Comparison of ENCODE assay signal across 20 cellular contexts in genomic region chr21:44774972-44775371, GRCh38.
"Had no signal": no experiment of that assay in that cellular context is flagged by ENCODE, and none has a peak within 500 bp of the region (broad histone marks: within the 10 kb centered on the region; RNA-seq: fewer than 3 reads in every experiment).

No MANE protein-coding gene starts in this region.

- H3K27ac ChIP-seq: adrenal gland, ascending aorta, colonic mucosa, esophagus squamous epithelium, gastroesophageal sphincter, heart left ventricle, spleen, thyroid gland had no signal

- H3K4me3 ChIP-seq: adrenal gland, ascending aorta, colonic mucosa, esophagus squamous epithelium, gastroesophageal sphincter, heart left ventricle, spleen, thyroid gland had no signal

- H3K27ac Mint-ChIP-seq: activated naive CD8-positive, alpha-beta T cell; activated T-helper 2 cell treated with anti-CD3 and anti-CD28 coated beads, Interferon-gamma antibody, Interleukin-2, Interleukin-4, amounts not matched to agents 10 μg/mL and 5 μg/mL and 100 μg/mL, durations not matched to agents 14 hours and 24 hours and 36 hours had no signal

- H3K27me3 Mint-ChIP-seq: activated naive CD8-positive, alpha-beta T cell had no signal

- ATAC-seq: activated T-cell treated with anti-CD3 and anti-CD28 coated beads, Interleukin-2, amount 50 U/mL, for 4 hours; gastroesophageal sphincter; heart left ventricle; left cardiac atrium; stimulated activated naive CD8-positive, alpha-beta T cell treated with anti-CD3 and anti-CD28 coated beads, Interleukin-15, Interleukin-2, amounts not matched to agents 100 U/mL and 50 U/mL, for 24 hours had no signal

- H3K9me3 ChIP-seq: adrenal gland, ascending aorta, colonic mucosa, esophagus squamous epithelium, gastroesophageal sphincter, heart left ventricle, spleen, thyroid gland had no signal

- DNase-seq: activated CD4-positive, alpha-beta T cell treated with anti-CD3 and anti-CD28 coated beads for 1 hour; activated CD4-positive, alpha-beta T cell treated with anti-CD3 and anti-CD28 coated beads, Interleukin-2, amount 50 U/mL, for 4 hours; activated CD8-positive, alpha-beta memory T cell treated with anti-CD3 and anti-CD28 coated beads, Interleukin-2, amount 50 U/mL, for 48 hours; activated naive CD4-positive, alpha-beta T cell; activated T-cell treated with anti-CD3 and anti-CD28 coated beads, Interleukin-2, amount 50 U/mL, for 4 hours; adrenal gland; central memory CD4-positive, alpha-beta T cell; colonic mucosa; esophagus squamous epithelium; heart left ventricle; left cardiac atrium; retina; spleen; stimulated activated CD4-positive, alpha-beta T cell treated with anti-CD3 and anti-CD28 coated beads, Interleukin-4, amount 100 ng/mL, for 24 hours; stimulated activated naive CD8-positive, alpha-beta T cell treated with anti-CD3 and anti-CD28 coated beads, Interleukin-15, Interleukin-2, amounts not matched to agents 100 U/mL and 50 U/mL, for 24 hours; thyroid gland had no signal

- H3K4me1 ChIP-seq: ascending aorta, spleen had no signal

- H3K9me3 Mint-ChIP-seq: activated T-cell treated with anti-CD3 and anti-CD28 coated beads, Interleukin-2, amount 50 U/mL, for 4 hours; activated T-helper 2 cell treated with anti-CD3 and anti-CD28 coated beads, Interferon-gamma antibody, Interleukin-2, Interleukin-4, amounts not matched to agents 10 μg/mL and 5 μg/mL and 100 μg/mL, durations not matched to agents 14 hours and 24 hours and 36 hours had no signal

- H3K4me3 Mint-ChIP-seq: activated naive CD8-positive, alpha-beta T cell; activated T-cell treated with anti-CD3 and anti-CD28 coated beads, Interleukin-2, amount 50 U/mL, for 4 hours had no signal

- H3K27me3 ChIP-seq: adrenal gland, ascending aorta, colonic mucosa, esophagus squamous epithelium, gastroesophageal sphincter, heart left ventricle, spleen, thyroid gland had no signal
